In genomic region chr15:29456964-29457363, GRCh38 we compare ENCODE assay signal across 8 cellular contexts.
"Had no signal": no experiment of that assay in that cellular context is flagged by ENCODE, and none has a peak within 500 bp of the region (broad histone marks: within the 10 kb centered on the region; RNA-seq: fewer than 3 reads in every experiment).

No MANE protein-coding gene starts in this region.

- H3K9ac ChIP-seq: GM23248 had no signal

- H3K27ac ChIP-seq: GM23248 had no signal

- H3K9me3 ChIP-seq: HAP-1 had no signal

- H2AFZ ChIP-seq: GM23248 had no signal

- ATAC-seq: HCT116, K562 had no signal

- DNase-seq: GM23248, GOT3, H7, HFFc6, IMR-90 had no signal

- H3K4me1 ChIP-seq: HAP-1 had no signal

- H3K36me3 ChIP-seq: HAP-1 had no signal

- H3K4me3 ChIP-seq: GM23248, HAP-1, K562 had no signal
